ENCODE assay signal across 14 cellular contexts in genomic region chr2:223052710-223053261, GRCh38. TPM values are rescaled to one million over a fixed set of nuclear protein-coding genes. Genes with fewer than 3 reads are reported as not detected.
A peak's percentile ranks its signal among the peaks of the same experiment; 100 is the strongest.
DNase-seq lines count a peak whose midpoint lies in the region; TF ChIP-seq lines count a peak whose summit lies in the region.
"Had no signal": no experiment of that assay in that cellular context is flagged by ENCODE, and none has a peak within 500 bp of the region (broad histone marks: within the 10 kb centered on the region; RNA-seq: fewer than 3 reads in every experiment).

No MANE protein-coding gene starts in this region.

- H3K4me3 Mint-ChIP-seq in Calu3 (ENCODE audit: low read depth, unreplicated experiment), result peak overlapping the region; percentile 74
- H3K4me3 Mint-ChIP-seq in brain, result peak overlapping the region in 3 of 5 experiments; percentile 63 to 84 (median 75)
- H3K4me3 Mint-ChIP-seq: activated CD4-positive, alpha-beta T cell treated with anti-CD3 and anti-CD28 coated beads, Interleukin-2, amount 10 ng/mL, durations not matched to agents 7 days and 5 days; CD8-positive, alpha-beta T cell; stimulated activated memory B cell treated with anti-CD40 and anti-IgM and Interleukin-4, amounts not matched to agents 10 μg/mL and 1 μg/mL and 100 μg/mL, for 72 hours had no signal

- peaks cover 45% of the 10 kb centered on the region for H3K4me1 ChIP-seq in skeletal muscle satellite cell (ENCODE audit: control insufficient read depth, insufficient read depth, low read length)

- no peaks in the 10 kb centered on the region for H3K36me3 ChIP-seq in skeletal muscle satellite cell (ENCODE audit: insufficient read depth, low read length)

- H3K27me3 Mint-ChIP-seq in Calu3 (ENCODE audit: unreplicated experiment) (peaks cover 13% of the 10 kb centered on the region), brain (peaks cover 2% of the 10 kb centered on the region)
- H3K27me3 Mint-ChIP-seq: activated CD4-positive, alpha-beta T cell treated with anti-CD3 and anti-CD28 coated beads, Interleukin-2, amount 10 ng/mL, durations not matched to agents 7 days and 5 days had no signal

- H3K4me3 ChIP-seq in skeletal muscle satellite cell (ENCODE audit: low read length), result peak overlapping the region; percentile 69

- H3K9me3 ChIP-seq in skeletal muscle satellite cell (replicated peaks; ENCODE audit: low read length), result no peaks in the 10 kb centered on the region

- peak overlapping the region; percentile 87 for H3K4me2 ChIP-seq in skeletal muscle satellite cell (ENCODE audit: low read length)

- H3K27ac Mint-ChIP-seq in Calu3 (ENCODE audit: unreplicated experiment), result no peak overlapping the region
- peak overlapping the region in 4 of 5 experiments; percentile 21 to 90 (median 64) for H3K27ac Mint-ChIP-seq in brain
- H3K27ac Mint-ChIP-seq: activated CD4-positive, alpha-beta T cell treated with anti-CD3 and anti-CD28 coated beads, Interleukin-2, amount 10 ng/mL, durations not matched to agents 7 days and 5 days; CD8-positive, alpha-beta T cell; stimulated activated memory B cell treated with anti-CD40 and anti-IgM and Interleukin-4, amounts not matched to agents 10 μg/mL and 1 μg/mL and 100 μg/mL, for 72 hours had no signal

- H3K27ac ChIP-seq in layer of hippocampus (ENCODE audit: low read depth, low read length), result peak overlapping the region; percentile 81

- intact Hi-C loops in Calu3 (cut with micrococcal nuclease; ENCODE audit: unreplicated experiment), result no loop called here

- H3K27me3 ChIP-seq in layer of hippocampus (ENCODE audit: control insufficient read depth, insufficient read depth, low read length) (no peaks in the 10 kb centered on the region), skeletal muscle satellite cell (ENCODE audit: control insufficient read depth, insufficient read depth, low read length) (no peaks in the 10 kb centered on the region)

- no peak for TF ChIP-seq CTCF in Calu3 (IDR thresholded peaks at IDR 0.05; ENCODE audit: unreplicated experiment)
- no peak for TF ChIP-seq CTCF in brain (conservative IDR thresholded peaks at IDR 0.05)

- H3K36me3 Mint-ChIP-seq in Calu3 (ENCODE audit: insufficient read depth, unreplicated experiment), result no peaks in the 10 kb centered on the region
- no peaks in the 10 kb centered on the region for H3K36me3 Mint-ChIP-seq in brain
- H3K36me3 Mint-ChIP-seq: CD8-positive, alpha-beta T cell; stimulated activated memory B cell treated with anti-CD40 and anti-IgM and Interleukin-4, amounts not matched to agents 10 μg/mL and 1 μg/mL and 100 μg/mL, for 72 hours had no signal

- CTCF ChIA-PET in Calu3 (lab: Charles Lee), result no interaction called here

- DNase-seq in Calu3, result no peak
- DNase-seq in CD1c-positive myeloid dendritic cell (ENCODE audit: extremely low spot score), result no peak
- no peak for DNase-seq in T-helper 9 cell
- DNase-seq in iPS-NIHi11 (ENCODE audit: low spot score), result no peak
- no peak for DNase-seq in NCI-H510A (lab: John Stamatoyannopoulos, UW)
- DNase-seq: activated CD4-positive, alpha-beta T cell treated with anti-CD3 and anti-CD28 coated beads, Interleukin-2, amount 10 ng/mL, durations not matched to agents 7 days and 5 days; activated naive CD4-positive, alpha-beta T cell; CD8-positive, alpha-beta T cell; KG1; NCI-H446 had no signal

- peak overlapping the region; percentile 73 for H3K9ac ChIP-seq in skeletal muscle satellite cell (ENCODE audit: low read depth, low read length)

- peaks cover 9% of the 10 kb centered on the region for H3K4me1 Mint-ChIP-seq in Calu3 (ENCODE audit: low read depth, unreplicated experiment)
- H3K4me1 Mint-ChIP-seq in brain, result peaks cover 73% of the 10 kb centered on the region
- H3K4me1 Mint-ChIP-seq: activated CD4-positive, alpha-beta T cell treated with anti-CD3 and anti-CD28 coated beads, Interleukin-2, amount 10 ng/mL, durations not matched to agents 7 days and 5 days; stimulated activated memory B cell treated with anti-CD40 and anti-IgM and Interleukin-4, amounts not matched to agents 10 μg/mL and 1 μg/mL and 100 μg/mL, for 72 hours had no signal

- BruUV-seq in Calu3 (replicated peaks; lab: Mats Ljungman, UMichigan), result no TSS peak

- H3K9me3 Mint-ChIP-seq in Calu3 (ENCODE audit: low read depth, unreplicated experiment), result no peaks in the 10 kb centered on the region
- H3K9me3 Mint-ChIP-seq in brain, result peaks cover 0 to 6% (median 0%) of the 10 kb centered on the region in 5 experiments
- H3K9me3 Mint-ChIP-seq: activated CD4-positive, alpha-beta T cell treated with anti-CD3 and anti-CD28 coated beads, Interleukin-2, amount 10 ng/mL, durations not matched to agents 7 days and 5 days; CD8-positive, alpha-beta T cell; stimulated activated memory B cell treated with anti-CD40 and anti-IgM and Interleukin-4, amounts not matched to agents 10 μg/mL and 1 μg/mL and 100 μg/mL, for 72 hours had no signal

RNA-seq across cellular contexts. Expression of gene KCNE4, which starts 0.8 kb away (rescaled TPM):
- not detected in 2 replicates for total RNA-seq in Calu3 (2022)
- 3.6 TPM for polyA plus RNA-seq in brain (ENCODE audit: insufficient read depth, low read depth, low replicate concordance)
- total RNA-seq in skeletal muscle satellite cell (2012; rRNA removed), result 2.6 and 3.8 TPM in 2 replicates
- total RNA-seq: activated CD4-positive, alpha-beta T cell treated with anti-CD3 and anti-CD28 coated beads, Interleukin-2, amount 10 ng/mL, durations not matched to agents 7 days and 5 days; CD8-positive, alpha-beta T cell had no signal
